In the genomic region with DNA sequence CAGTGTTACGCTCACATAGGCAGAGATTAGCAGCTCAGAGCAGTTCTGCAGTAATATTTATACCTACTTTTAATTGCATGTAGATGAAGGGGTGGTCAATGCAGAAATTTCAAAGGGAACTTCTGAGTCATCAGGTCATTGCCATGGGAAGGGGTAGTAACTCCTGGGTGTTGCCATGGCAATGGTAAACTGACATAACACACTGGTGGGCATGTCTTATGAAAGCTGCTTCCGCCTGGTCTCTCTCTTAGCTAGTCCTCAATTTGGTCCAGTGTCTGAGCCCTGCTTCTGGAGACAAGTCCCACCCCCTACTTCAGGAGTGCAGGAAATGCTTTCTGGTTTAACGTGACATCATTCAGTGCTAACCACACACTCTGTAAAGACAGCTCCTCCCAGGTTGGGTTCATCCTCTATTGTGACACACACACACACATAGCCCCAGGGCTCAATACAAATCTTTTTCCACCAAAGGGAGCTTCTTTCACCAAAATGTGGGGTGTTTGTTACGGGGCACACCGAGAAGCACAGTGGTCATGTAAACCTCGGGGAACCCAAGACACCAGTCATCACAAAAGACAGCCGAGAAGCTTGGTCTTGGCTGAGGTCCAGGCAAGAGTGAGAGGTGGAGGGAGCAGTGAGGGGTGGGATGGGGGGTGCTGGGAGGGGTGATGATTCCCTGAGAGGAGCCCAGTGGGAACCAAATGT, we compare ENCODE assay signal across 8 cellular contexts.
DNase-seq lines count a peak whose midpoint lies in the region; ATAC-seq and TF ChIP-seq lines count a peak whose summit lies in the region.

No MANE protein-coding gene starts in this region.

- intact Hi-C loops in activated naive CD4-positive, alpha-beta T cell treated with anti-CD3 and anti-CD28 coated beads for 36 hours (cut with micrococcal nuclease) = loop anchor here (2.0 to 5.0 kb wide), 2 partner anchors 74 to 264 kb away; a partner anchor contains a TSS
- intact Hi-C loops in OCI-LY7 (cut with micrococcal nuclease; ENCODE audit: unreplicated experiment) = no loop called here

- H3K36me3 ChIP-seq in OCI-LY7 (ENCODE audit: insufficient read depth, low read length) = no peaks in the 10 kb centered on the region; the same call in 1 of the 2 replicates

- no peaks in the 10 kb centered on the region for H3K27me3 Mint-ChIP-seq in activated naive CD4-positive, alpha-beta T cell treated with anti-CD3 and anti-CD28 coated beads for 36 hours (ENCODE audit: low read depth)
- peaks cover 36% of the 10 kb centered on the region for H3K27me3 Mint-ChIP-seq in stimulated activated naive CD8-positive, alpha-beta T cell treated with anti-CD3 and anti-CD28 coated beads, Interleukin-15, amount 100 ng/mL, for 72 hours

- DNase-seq in activated naive CD4-positive, alpha-beta T cell treated with anti-CD3 and anti-CD28 coated beads for 36 hours = peak; percentile 70
- DNase-seq in activated naive CD4-positive, alpha-beta T cell treated with anti-CD3 and anti-CD28 coated beads, Interleukin-2, amount 50 U/mL, for 16 hours = no peak
- DNase-seq in OCI-LY7 (ENCODE audit: low spot score) (peak; percentile 53), left lobe of liver (ENCODE audit: low spot score) (no peak)
- peak; percentile 35 for DNase-seq in activated gamma-delta T cell treated with anti-CD3 and anti-CD28 coated beads, Interleukin-2, amount 50 U/mL, for 16 hours (ENCODE audit: low read depth)
- DNase-seq in stimulated activated naive CD8-positive, alpha-beta T cell treated with anti-CD3 and anti-CD28 coated beads, Interleukin-15, amount 100 ng/mL, for 72 hours = peak; percentile 57 to 66
- no peak for DNase-seq in effector CD8-positive, alpha-beta T cell (lab: John Stamatoyannopoulos, UW)

- peak overlapping the region; percentile 42 for H3K27ac Mint-ChIP-seq in activated naive CD4-positive, alpha-beta T cell treated with anti-CD3 and anti-CD28 coated beads for 36 hours
- H3K27ac Mint-ChIP-seq in stimulated activated naive CD8-positive, alpha-beta T cell treated with anti-CD3 and anti-CD28 coated beads, Interleukin-15, amount 100 ng/mL, for 72 hours = peak overlapping the region; percentile 14 to 34

- no peaks in the 10 kb centered on the region for H4K20me1 ChIP-seq in OCI-LY7 (ENCODE audit: insufficient read depth, low read length)

- H3K4me3 ChIP-seq in OCI-LY7 (ENCODE audit: low read depth, low read length, poor library complexity, severe bottlenecking) = no peak overlapping the region

- no peaks in the 10 kb centered on the region for H3K79me2 ChIP-seq in OCI-LY7 (ENCODE audit: insufficient read depth, low read depth, low read length)

- CTCF ChIA-PET in activated naive CD4-positive, alpha-beta T cell treated with anti-CD3 and anti-CD28 coated beads for 36 hours (lab: Charles Lee) = interaction anchor here (0.6 to 1.6 kb wide), 4 partner anchors 15 to 447 kb away, joined by 3 to 4 read pairs (median 4); no protein-coding TSS in a partner anchor
- CTCF ChIA-PET in OCI-LY7 (lab: Charles Lee; ENCODE audit: unreplicated experiment) = no interaction called here

- peak; percentile 70 for ATAC-seq in HG03060 (IDR thresholded peaks at IDR 0.05; ENCODE audit: low read depth, unreplicated experiment)
- ATAC-seq in left lobe of liver = peak; percentile 27
- ATAC-seq in stimulated activated naive CD8-positive, alpha-beta T cell treated with anti-CD3 and anti-CD28 coated beads, Interleukin-15, amount 100 ng/mL, for 72 hours = peak; percentile 99

- no peaks in the 10 kb centered on the region for H3K9me3 Mint-ChIP-seq in activated naive CD4-positive, alpha-beta T cell treated with anti-CD3 and anti-CD28 coated beads for 36 hours
- H3K9me3 Mint-ChIP-seq in stimulated activated naive CD8-positive, alpha-beta T cell treated with anti-CD3 and anti-CD28 coated beads, Interleukin-15, amount 100 ng/mL, for 72 hours = no peaks in the 10 kb centered on the region

- H3K36me3 Mint-ChIP-seq in activated naive CD4-positive, alpha-beta T cell treated with anti-CD3 and anti-CD28 coated beads for 36 hours (ENCODE audit: low read depth) = no peaks in the 10 kb centered on the region

- peaks cover 36% of the 10 kb centered on the region for H3K4me1 ChIP-seq in OCI-LY7 (ENCODE audit: insufficient read depth, low read length, poor library complexity, severe bottlenecking)

- H3K9me2 ChIP-seq in OCI-LY7 (ENCODE audit: insufficient read depth, low read length) = no peaks in the 10 kb centered on the region

- no peak overlapping the region for H3K27ac ChIP-seq in OCI-LY7 (ENCODE audit: low read depth, low read length, poor library complexity, severe bottlenecking)

- POLR2A ChIA-PET in OCI-LY7 (lab: Charles Lee) = interaction anchor here (1.0 to 1.2 kb wide), 2 partner anchors 12 to 75 kb away, joined by 3 read pairs; a partner anchor contains a TSS

- H2AFZ ChIP-seq in OCI-LY7 (ENCODE audit: low read length) = no peak overlapping the region; the same call in 1 of the 2 replicates

- H3K9me3 ChIP-seq in OCI-LY7 (ENCODE audit: low read length) = peaks cover 3% of the 10 kb centered on the region; the same call in 1 of the 2 replicates

- H3K4me2 ChIP-seq in OCI-LY7 (ENCODE audit: low read length) = peak overlapping the region; percentile 25; the same call in 1 of the 2 replicates

- BruUV-seq in OCI-LY7 (replicated peaks; lab: Mats Ljungman, UMichigan) = no TSS peak

- no peak overlapping the region for H3K4me3 Mint-ChIP-seq in activated naive CD4-positive, alpha-beta T cell treated with anti-CD3 and anti-CD28 coated beads for 36 hours
- peak overlapping the region in 1 of 2 donors; percentile 42 for H3K4me3 Mint-ChIP-seq in stimulated activated naive CD8-positive, alpha-beta T cell treated with anti-CD3 and anti-CD28 coated beads, Interleukin-15, amount 100 ng/mL, for 72 hours

- TF ChIP-seq CTCF in OCI-LY7 (conservative IDR thresholded peaks at IDR 0.05; ENCODE audit: low read length) = no peak

- peaks cover 15% of the 10 kb centered on the region for H3K4me1 Mint-ChIP-seq in activated naive CD4-positive, alpha-beta T cell treated with anti-CD3 and anti-CD28 coated beads for 36 hours (ENCODE audit: low read depth)
- peaks cover 21% of the 10 kb centered on the region for H3K4me1 Mint-ChIP-seq in stimulated activated naive CD8-positive, alpha-beta T cell treated with anti-CD3 and anti-CD28 coated beads, Interleukin-15, amount 100 ng/mL, for 72 hours

Comparison
In these comparisons a context has a peak if more than half of its experiments do, and no peak if none do; other contexts are left out.
1. DNase-seq: peak in activated naive CD4-positive, alpha-beta T cell treated with anti-CD3 and anti-CD28 coated beads for 36 hours (single experiment), OCI-LY7 (single experiment), activated gamma-delta T cell treated with anti-CD3 and anti-CD28 coated beads, Interleukin-2, amount 50 U/mL, for 16 hours (single experiment) and stimulated activated naive CD8-positive, alpha-beta T cell treated with anti-CD3 and anti-CD28 coated beads, Interleukin-15, amount 100 ng/mL, for 72 hours (2 of 2); none in activated naive CD4-positive, alpha-beta T cell treated with anti-CD3 and anti-CD28 coated beads, Interleukin-2, amount 50 U/mL, for 16 hours (single experiment), left lobe of liver (single experiment) and effector CD8-positive, alpha-beta T cell (single experiment).
2. ATAC-seq: peak in every context shown above with its lines; median percentile 99 in stimulated activated naive CD8-positive, alpha-beta T cell treated with anti-CD3 and anti-CD28 coated beads, Interleukin-15, amount 100 ng/mL, for 72 hours; 70 in HG03060; 27 in left lobe of liver.